ENCODE assay signal across 8 cellular contexts in genomic region chr2:20015482-20016083, GRCh38. TPM values are rescaled to one million over a fixed set of nuclear protein-coding genes. Genes with fewer than 3 reads are reported as not detected.
A peak's percentile ranks its signal among the peaks of the same experiment; 100 is the strongest.
DNase-seq lines count a peak whose midpoint lies in the region; ATAC-seq, FAIRE-seq and TF ChIP-seq lines count a peak whose summit lies in the region.

No MANE protein-coding gene starts in this region.

- no peak overlapping the region for H2AFZ ChIP-seq in keratinocyte (ENCODE audit: control insufficient read depth, low read length)

- no peak overlapping the region for H3K4me2 ChIP-seq in keratinocyte (ENCODE audit: control insufficient read depth, extremely low read depth, insufficient read depth, low read depth, low read length)

- peaks cover 8 to 27% (median 23%) of the 10 kb centered on the region in 5 experiments for H3K9me3 Mint-ChIP-seq in brain

- no peak for DNase-seq in BJ (ENCODE audit: low read depth)
- DNase-seq in GM20000 (ENCODE audit: low spot score): peak; percentile 74
- DNase-seq in NCI-H2227 (lab: John Stamatoyannopoulos, UW; ENCODE audit: unreplicated experiment): peak; percentile 50
- DNase-seq in keratinocyte (ENCODE audit: low read depth, low spot score): no peak
- DNase-seq in tibial artery: no peak
- no peak for DNase-seq in NCI-H1048 (lab: John Stamatoyannopoulos, UW)

- peak; percentile 50 for TF ChIP-seq CTCF in BJ (IDR thresholded peaks at IDR 0.05; ENCODE audit: insufficient read depth, low read depth, low read length)
- TF ChIP-seq CTCF in GM20000 (IDR thresholded peaks at IDR 0.05; ENCODE audit: extremely low read depth, missing control alignments): peak; percentile 10
- TF ChIP-seq CTCF in brain (conservative IDR thresholded peaks at IDR 0.05): peak; percentile 68 to 70
- TF ChIP-seq CTCF in keratinocyte (optimal IDR thresholded peaks at IDR 0.05 in 1 of 3, IDR thresholded peaks at IDR 0.05 in 1 of 3, conservative IDR thresholded peaks at IDR 0.05 in 1 of 3; ENCODE audit: extremely low read depth in 1 of 3, insufficient read depth in 2 of 3, low read length in 3 of 3): peak in 2 of 3 experiments; percentile 29 to 47
- peak; percentile 51 to 65 for TF ChIP-seq CTCF in tibial artery (IDR thresholded peaks at IDR 0.05)

- POLR2A ChIA-PET in BJ (lab: Charles Lee): interaction anchor here (0.6 to 0.7 kb wide), 2 partner anchors 9 to 35 kb away, joined by 4 to 8 read pairs; no protein-coding TSS in a partner anchor

- H4K20me1 ChIP-seq in keratinocyte (ENCODE audit: control insufficient read depth, extremely low read depth, insufficient read depth, low read length): no peaks in the 10 kb centered on the region

- H3K9me3 ChIP-seq in keratinocyte (ENCODE audit: control insufficient read depth, low read depth, low read length) (no peaks in the 10 kb centered on the region), tibial artery (no peaks in the 10 kb centered on the region)

- peaks cover 8% of the 10 kb centered on the region for H3K4me1 ChIP-seq in keratinocyte (ENCODE audit: control insufficient read depth, extremely low read depth, insufficient read depth, low read length)
- H3K4me1 ChIP-seq in tibial artery: peaks cover 0 to 14% (median 12%) of the 10 kb centered on the region in 4 donors

- H3K27ac Mint-ChIP-seq in brain: no peak overlapping the region

- no peaks in the 10 kb centered on the region for H3K9me1 ChIP-seq in keratinocyte (ENCODE audit: control insufficient read depth, extremely low read depth, insufficient read depth, low read length)

- H3K4me3 ChIP-seq in BJ (ENCODE audit: low read depth, low read length) (no peak overlapping the region), keratinocyte (ENCODE audit: control insufficient read depth in 2 of 3, extremely low read depth in 1 of 3, insufficient read depth in 2 of 3, low read depth in 1 of 3, low read length in 3 of 3) (no peak overlapping the region), tibial artery (no peak overlapping the region)

- no peaks in the 10 kb centered on the region for H3K79me2 ChIP-seq in keratinocyte (ENCODE audit: control insufficient read depth, insufficient read depth, low read length)

- no peaks in the 10 kb centered on the region for H3K36me3 ChIP-seq in BJ (ENCODE audit: control insufficient read depth, insufficient read depth, low read length)
- no peaks in the 10 kb centered on the region for H3K36me3 ChIP-seq in keratinocyte (ENCODE audit: control insufficient read depth in 2 of 2, extremely low read depth in 1 of 2, insufficient read depth in 2 of 2, low read length in 2 of 2)
- H3K36me3 ChIP-seq in tibial artery: no peaks in the 10 kb centered on the region

- peaks cover 13% of the 10 kb centered on the region for H3K36me3 Mint-ChIP-seq in brain

- peaks cover 17% of the 10 kb centered on the region for H3K4me1 Mint-ChIP-seq in brain

- H3K27me3 Mint-ChIP-seq in brain: peaks cover 45% of the 10 kb centered on the region

- ATAC-seq in HG03565 (IDR thresholded peaks at IDR 0.05; ENCODE audit: unreplicated experiment): no peak

- dilution Hi-C loops in keratinocyte (cut with MboI; ENCODE audit: extremely low pct_ligation_motif_present, low sequenced_read_pairs): no loop called here

- CTCF ChIA-PET in BJ (lab: Yijun Ruan, JAX): interaction anchor here (0.6 to 6.2 kb wide), 35 partner anchors 8 to 780 kb away, joined by 3 to 157 read pairs (median 5); partner anchors contain the start of genes LAPTM4A and SDC1

- peaks cover 4% of the 10 kb centered on the region for H3K27me3 ChIP-seq in BJ (ENCODE audit: control insufficient read depth, insufficient read depth, low read length)
- peaks cover 9% of the 10 kb centered on the region for H3K27me3 ChIP-seq in keratinocyte (ENCODE audit: control insufficient read depth, extremely low read depth, insufficient read depth, low read length)
- no peaks in the 10 kb centered on the region for H3K27me3 ChIP-seq in tibial artery

- H3K27ac ChIP-seq in keratinocyte (ENCODE audit: control insufficient read depth, insufficient read depth, low read length) (no peak overlapping the region), tibial artery (no peak overlapping the region)

- intact Hi-C loops in tibial artery (cut with DNase I; ENCODE audit: low total_unique reads): no loop called here

- FAIRE-seq in keratinocyte (lab: Jason Lieb, UNC): no peak

- peak overlapping the region in 2 of 5 experiments; percentile 53 to 61 for H3K4me3 Mint-ChIP-seq in brain

- no peak overlapping the region for H3K9ac ChIP-seq in keratinocyte (ENCODE audit: control insufficient read depth, extremely low read depth, insufficient read depth, low read length)

RNA-seq across cellular contexts. Expression of gene MATN3, which starts 3.1 kb away (rescaled TPM):
- polyA plus RNA-seq in BJ (2011; rRNA removed): 0.92 and 0.97 TPM in 2 replicates
- 0.51 and 0.66 TPM in 2 replicates for polyA minus RNA-seq in BJ (2011; rRNA and poly(A)+ RNA removed)
- polyA plus RNA-seq in brain (ENCODE audit: insufficient read depth, low read depth, low replicate concordance): 2.0 TPM
- 0.81 to 2.4 TPM (median 1.4 TPM) in 3 replicates for polyA plus RNA-seq in keratinocyte
- polyA plus RNA-seq in keratinocyte (2011; ENCODE audit: low read depth): not detected
- 0.51 and 0.56 TPM in 2 replicates for polyA plus RNA-seq in keratinocyte (2011; cell fraction: cytosol; rRNA removed)
- 1.7 and 2.5 TPM in 2 replicates for polyA plus RNA-seq in keratinocyte (2011; cell fraction: nucleus; rRNA removed)
- polyA plus RNA-seq in keratinocyte (2012; ENCODE audit: low replicate concordance): 0.14 and 1.6 TPM in 2 replicates
- 0.26 to 0.93 TPM (median 0.56 TPM) in 3 replicates for polyA minus RNA-seq in keratinocyte
- not detected for polyA minus RNA-seq in keratinocyte (2011; cell fraction: cytosol; rRNA and poly(A)+ RNA removed)
- 0.42 and 0.78 TPM in 2 replicates for polyA minus RNA-seq in keratinocyte (2011; cell fraction: nucleus; rRNA and poly(A)+ RNA removed)

RNA-seq across cellular contexts. Expression of gene WDR35, which starts 25.7 kb away (rescaled TPM):
- polyA plus RNA-seq in BJ (2011; rRNA removed) (2.5 and 5.1 TPM in 2 replicates), brain (ENCODE audit: insufficient read depth, low read depth, low replicate concordance) (6.7 TPM), keratinocyte (4.7 to 8.8 TPM (median 5.4 TPM) in 3 replicates)
- 3.9 and 4.0 TPM in 2 replicates for polyA minus RNA-seq in BJ (2011; rRNA and poly(A)+ RNA removed)
- polyA plus RNA-seq in keratinocyte (2011; ENCODE audit: low read depth): 4.2 TPM
- 2.5 and 4.3 TPM in 2 replicates for polyA plus RNA-seq in keratinocyte (2011; cell fraction: cytosol; rRNA removed)
- polyA plus RNA-seq in keratinocyte (2011; cell fraction: nucleus; rRNA removed): 9.5 and 12.2 TPM in 2 replicates
- 2.0 and 4.9 TPM in 2 replicates for polyA plus RNA-seq in keratinocyte (2012; ENCODE audit: low replicate concordance)
- 3.1 to 11.5 TPM (median 4.7 TPM) in 3 replicates for polyA minus RNA-seq in keratinocyte
- polyA minus RNA-seq in keratinocyte (2011; cell fraction: cytosol; rRNA and poly(A)+ RNA removed): 4.4 TPM
- 8.9 and 13.9 TPM in 2 replicates for polyA minus RNA-seq in keratinocyte (2011; cell fraction: nucleus; rRNA and poly(A)+ RNA removed)

RNA-seq across cellular contexts. Expression of gene LAPTM4A, which starts 35.8 kb away (rescaled TPM):
- polyA plus RNA-seq in BJ (2011; rRNA removed) (379 and 855 TPM in 2 replicates), brain (ENCODE audit: insufficient read depth, low read depth, low replicate concordance) (256 TPM), keratinocyte (254 to 509 TPM (median 460 TPM) in 3 replicates)
- polyA minus RNA-seq in BJ (2011; rRNA and poly(A)+ RNA removed): 121 and 162 TPM in 2 replicates
- polyA plus RNA-seq in keratinocyte (2011; ENCODE audit: low read depth): 67.7 TPM
- polyA plus RNA-seq in keratinocyte (2011; cell fraction: cytosol; rRNA removed): 226 and 462 TPM in 2 replicates
- polyA plus RNA-seq in keratinocyte (2011; cell fraction: nucleus; rRNA removed): 737 and 886 TPM in 2 replicates
- 148 and 245 TPM in 2 replicates for polyA plus RNA-seq in keratinocyte (2012; ENCODE audit: low replicate concordance)
- polyA minus RNA-seq in keratinocyte: 40.9 to 255 TPM (median 189 TPM) in 3 replicates
- 91.5 TPM for polyA minus RNA-seq in keratinocyte (2011; cell fraction: cytosol; rRNA and poly(A)+ RNA removed)
- polyA minus RNA-seq in keratinocyte (2011; cell fraction: nucleus; rRNA and poly(A)+ RNA removed): 165 and 291 TPM in 2 replicates

Comparison
In these comparisons a context has a peak if more than half of its experiments do, and no peak if none do; other contexts are left out.
1. DNase-seq: peak in GM20000 (single experiment) and NCI-H2227 (single experiment); none in BJ (single experiment), keratinocyte (single experiment), tibial artery (0 of 2) and NCI-H1048 (single experiment).
2. CTCF ChIP-seq: peak in every context shown above with its lines; median percentile 69 in brain; 58 in tibial artery; 50 in BJ; 38 in keratinocyte; 10 in GM20000.